12 cellular contexts compared by ENCODE assay signal in genomic region chr1:30413111-30413440, GRCh38.
"Had no signal": no experiment of that assay in that cellular context is flagged by ENCODE, and none has a peak within 500 bp of the region (broad histone marks: within the 10 kb centered on the region; RNA-seq: fewer than 3 reads in every experiment).

No MANE protein-coding gene starts in this region.

- H3K27ac ChIP-seq: adrenal gland, cardiac muscle cell, prostate gland, skin epidermis, upper lobe of left lung, WERI-Rb-1 had no signal

- H3K4me1 ChIP-seq: adrenal gland, prostate gland, upper lobe of left lung had no signal

- H3K36me3 ChIP-seq: adrenal gland, cardiac muscle cell, prostate gland, upper lobe of left lung, WERI-Rb-1 had no signal

- H3K4me3 ChIP-seq: adrenal gland, cardiac muscle cell, prostate gland, skin epidermis, upper lobe of left lung had no signal

- DNase-seq: activated CD4-positive, alpha-beta memory T cell treated with anti-CD3 and anti-CD28 coated beads for 36 hours; glutamatergic neuron; nephron progenitor cell; right cardiac atrium; stimulated activated CD4-positive, alpha-beta T cell treated with anti-CD3 and anti-CD28 coated beads, Interleukin-4, amount 100 ng/mL, for 4 hours; stimulated activated naive CD4-positive, alpha-beta T cell treated with Interleukin-2 at 50 U/mL for 16 hours; upper lobe of left lung; WERI-Rb-1 had no signal

- H3K9me3 ChIP-seq: adrenal gland, prostate gland, upper lobe of left lung had no signal

- H3K27me3 ChIP-seq: cardiac muscle cell, upper lobe of left lung had no signal
